Comparison of ENCODE assay signal across 2 cellular contexts in the genomic region with DNA sequence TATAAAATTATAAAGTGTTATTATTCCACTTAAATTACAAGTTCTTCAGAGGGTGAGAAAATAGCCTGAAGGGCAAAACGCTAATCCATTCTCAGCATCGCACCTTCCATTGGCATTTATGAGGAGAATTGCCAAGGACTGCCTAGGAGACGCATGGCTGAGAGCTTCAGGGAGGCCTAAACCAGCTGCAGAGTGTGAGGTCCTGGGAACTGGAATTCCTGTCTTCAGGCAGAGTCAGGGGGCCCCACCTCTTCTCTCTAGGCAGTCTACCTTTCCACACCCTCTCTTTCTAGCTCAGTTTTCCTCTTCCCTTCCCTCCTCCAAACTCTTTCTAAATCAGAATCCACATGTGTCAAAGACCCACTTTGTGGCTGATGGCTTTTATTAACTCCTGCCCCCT.
TF ChIP-seq lines count a peak whose summit lies in the region.

No MANE protein-coding gene starts in this region.

TF ChIP-seq in H1, 55 proteins besides CTCF, POLR2A, EP300 and RAD21 (continued from another document):
- TF ChIP-seq SP1 (IDR thresholded peaks at IDR 0.05; ENCODE audit: low read depth, low read length) = no peak

TF ChIP-seq in SK-N-SH, 30 proteins besides CTCF, POLR2A, EP300 and RAD21 (continued from another document):
- TF ChIP-seq FOXM1 (IDR thresholded peaks at IDR 0.05; ENCODE audit: low read depth) (no peak), GATA2 (CRISPR knock-in tag; IDR thresholded peaks at IDR 0.05) (no peak), YY1 (IDR thresholded peaks at IDR 0.05; ENCODE audit: low read depth) (no peak), FOXJ3 (CRISPR knock-in tag; IDR thresholded peaks at IDR 0.05) (no peak), SMC3 (IDR thresholded peaks at IDR 0.05; ENCODE audit: low read depth, low read length) (no peak), RFX5 (IDR thresholded peaks at IDR 0.05; ENCODE audit: low read length) (no peak), CHD2 (IDR thresholded peaks at IDR 0.05; ENCODE audit: low read length, partially characterized antibody) (no peak), SIN3A (IDR thresholded peaks at IDR 0.05; ENCODE audit: borderline replicate concordance, low read depth, low read length) (no peak)
- TF ChIP-seq, protein P1, sequence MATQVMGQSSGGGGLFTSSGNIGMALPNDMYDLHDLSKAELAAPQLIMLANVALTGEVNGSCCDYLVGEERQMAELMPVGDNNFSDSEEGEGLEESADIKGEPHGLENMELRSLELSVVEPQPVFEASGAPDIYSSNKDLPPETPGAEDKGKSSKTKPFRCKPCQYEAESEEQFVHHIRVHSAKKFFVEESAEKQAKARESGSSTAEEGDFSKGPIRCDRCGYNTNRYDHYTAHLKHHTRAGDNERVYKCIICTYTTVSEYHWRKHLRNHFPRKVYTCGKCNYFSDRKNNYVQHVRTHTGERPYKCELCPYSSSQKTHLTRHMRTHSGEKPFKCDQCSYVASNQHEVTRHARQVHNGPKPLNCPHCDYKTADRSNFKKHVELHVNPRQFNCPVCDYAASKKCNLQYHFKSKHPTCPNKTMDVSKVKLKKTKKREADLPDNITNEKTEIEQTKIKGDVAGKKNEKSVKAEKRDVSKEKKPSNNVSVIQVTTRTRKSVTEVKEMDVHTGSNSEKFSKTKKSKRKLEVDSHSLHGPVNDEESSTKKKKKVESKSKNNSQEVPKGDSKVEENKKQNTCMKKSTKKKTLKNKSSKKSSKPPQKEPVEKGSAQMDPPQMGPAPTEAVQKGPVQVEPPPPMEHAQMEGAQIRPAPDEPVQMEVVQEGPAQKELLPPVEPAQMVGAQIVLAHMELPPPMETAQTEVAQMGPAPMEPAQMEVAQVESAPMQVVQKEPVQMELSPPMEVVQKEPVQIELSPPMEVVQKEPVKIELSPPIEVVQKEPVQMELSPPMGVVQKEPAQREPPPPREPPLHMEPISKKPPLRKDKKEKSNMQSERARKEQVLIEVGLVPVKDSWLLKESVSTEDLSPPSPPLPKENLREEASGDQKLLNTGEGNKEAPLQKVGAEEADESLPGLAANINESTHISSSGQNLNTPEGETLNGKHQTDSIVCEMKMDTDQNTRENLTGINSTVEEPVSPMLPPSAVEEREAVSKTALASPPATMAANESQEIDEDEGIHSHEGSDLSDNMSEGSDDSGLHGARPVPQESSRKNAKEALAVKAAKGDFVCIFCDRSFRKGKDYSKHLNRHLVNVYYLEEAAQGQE (IDR thresholded peaks at IDR 0.05; ENCODE audit: low read depth, low read length) = no peak
TF ChIP-seq in SK-N-SH: peak in this region for 0.
